ENCODE assay signal across 22 cellular contexts in the genomic region with DNA sequence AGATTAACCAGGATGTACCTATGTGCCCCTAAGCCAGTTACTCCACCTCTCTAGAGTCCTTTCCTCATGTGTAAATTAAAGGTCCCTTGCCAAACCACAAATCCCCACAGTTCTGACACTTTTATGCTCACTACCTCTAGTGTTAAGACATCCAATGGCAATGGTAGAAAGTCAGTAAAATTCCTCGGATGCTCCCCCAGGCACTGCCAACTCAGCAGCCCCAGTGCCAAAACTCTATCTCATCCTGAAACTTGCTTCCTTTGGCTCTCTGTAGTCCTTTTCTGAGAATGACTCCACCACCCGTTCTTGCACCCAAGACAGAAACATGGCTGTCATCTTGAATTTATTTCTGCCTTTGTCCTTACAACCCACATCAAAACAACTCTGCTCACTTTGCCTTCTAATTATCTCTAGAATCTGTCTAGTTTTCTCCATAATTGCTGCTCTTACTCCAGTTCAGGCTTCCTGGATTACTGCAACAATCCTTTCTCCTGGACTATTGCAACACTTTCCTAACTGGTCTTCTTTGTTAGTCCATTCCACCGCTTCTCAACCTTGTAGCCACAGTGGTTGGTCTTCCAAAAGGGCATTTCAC. TPM values are rescaled to one million over a fixed set of nuclear protein-coding genes. Genes with fewer than 3 reads are reported as not detected.
A peak's percentile ranks its signal among the peaks of the same experiment; 100 is the strongest.
DNase-seq lines count a peak whose midpoint lies in the region; ATAC-seq and TF ChIP-seq lines count a peak whose summit lies in the region.
"Had no signal": no experiment of that assay in that cellular context is flagged by ENCODE, and none has a peak within 500 bp of the region (broad histone marks: within the 10 kb centered on the region; RNA-seq: fewer than 3 reads in every experiment).

No MANE protein-coding gene starts in this region.

- H3K79me1 ChIP-seq in trophoblast cell (ENCODE audit: low read length): peaks cover 17% of the 10 kb centered on the region

- no peak overlapping the region for H3K14ac ChIP-seq in trophoblast cell (ENCODE audit: low read length)

- no peak overlapping the region for H3K4ac ChIP-seq in trophoblast cell (ENCODE audit: low read depth, low read length)

- H2BK120ac ChIP-seq in trophoblast cell (ENCODE audit: insufficient read depth, low read length, poor library complexity): no peak overlapping the region

- H3K18ac ChIP-seq in trophoblast cell (ENCODE audit: low read length): no peak overlapping the region

- no peak for TF ChIP-seq POLR2A in gastrocnemius medialis (IDR thresholded peaks at IDR 0.05)

- no peak overlapping the region for H3K23ac ChIP-seq in trophoblast cell (ENCODE audit: low read length)

- peak overlapping the region; percentile 11 for H3K27ac ChIP-seq in trophoblast cell (ENCODE audit: low read depth, low read length)
- no peak overlapping the region for H3K27ac ChIP-seq in gastrocnemius medialis
- H3K27ac ChIP-seq: cardiac muscle cell, PC-9, right atrium auricular region, WERI-Rb-1 had no signal

- H2AFZ ChIP-seq in trophoblast cell (ENCODE audit: insufficient read depth, low read length, poor library complexity): no peak overlapping the region
- H2AFZ ChIP-seq: PC-9 had no signal

- no peak overlapping the region for H2BK5ac ChIP-seq in trophoblast cell (ENCODE audit: low read depth, low read length, poor library complexity)

- no peaks in the 10 kb centered on the region for H3K79me2 ChIP-seq in trophoblast cell (ENCODE audit: control insufficient read depth, insufficient read depth, low read length, poor library complexity)

- intact Hi-C loops in gastrocnemius medialis (cut with DNase I; ENCODE audit: low total_unique reads): no loop called here

- H3K36me3 ChIP-seq in trophoblast cell (ENCODE audit: control insufficient read depth in 1 of 2, insufficient read depth in 2 of 2, low read length in 2 of 2) (no peaks in the 10 kb centered on the region), gastrocnemius medialis (no peaks in the 10 kb centered on the region)
- H3K36me3 ChIP-seq: cardiac muscle cell, right atrium auricular region, WERI-Rb-1 had no signal

- H3K27me3 ChIP-seq in trophoblast cell (ENCODE audit: insufficient read depth, low read length): no peaks in the 10 kb centered on the region
- no peaks in the 10 kb centered on the region for H3K27me3 ChIP-seq in gastrocnemius medialis
- H3K27me3 ChIP-seq: cardiac muscle cell, right atrium auricular region had no signal

- H2BK12ac ChIP-seq in trophoblast cell (ENCODE audit: low read length): no peak overlapping the region

- DNase-seq in NCI-H2029 (lab: John Stamatoyannopoulos, UW) (peak; percentile 9), NCI-H2029 treated with DMSO at 0.1 percent for 48 hours (lab: John Stamatoyannopoulos, UW) (no peak), RPMI7951 (ENCODE audit: low read depth) (peak; percentile 72), epithelial cell of esophagus (ENCODE audit: low read depth) (peak; percentile 66), trophoblast cell (peak in 1 of 2 donors; percentile 70), gastrocnemius medialis (no peak), ecto neural progenitor cell (ENCODE audit: low spot score) (no peak)
- DNase-seq: activated CD4-positive, alpha-beta memory T cell treated with anti-CD3 and anti-CD28 coated beads for 36 hours; activated naive CD8-positive, alpha-beta T cell treated with anti-CD3 and anti-CD28 coated beads for 36 hours; activated T-cell treated with anti-CD3 and anti-CD28 coated beads, Interleukin-2, amount 50 U/mL, for 4 hours; hypothalamus; left colon; mucosa of descending colon; NCI-H2107; NCI-H774; stimulated activated naive CD8-positive, alpha-beta T cell treated with anti-CD3 and anti-CD28 coated beads, Interleukin-15, amount 100 ng/mL, for 72 hours; T-cell; WERI-Rb-1 had no signal

- H4K12ac ChIP-seq in trophoblast cell (ENCODE audit: low read depth, low read length): no peak overlapping the region

- peak overlapping the region; percentile 1 for H4K91ac ChIP-seq in trophoblast cell (ENCODE audit: low read depth, low read length)

- no peak overlapping the region for H4K8ac ChIP-seq in trophoblast cell (ENCODE audit: low read depth, low read length)

- H3K4me3 ChIP-seq in epithelial cell of esophagus (ENCODE audit: low read length): no peak overlapping the region
- no peak overlapping the region for H3K4me3 ChIP-seq in trophoblast cell (ENCODE audit: low read depth, low read length)
- no peak overlapping the region for H3K4me3 ChIP-seq in gastrocnemius medialis
- H3K4me3 ChIP-seq: cardiac muscle cell, mucosa of descending colon, PC-9, right atrium auricular region had no signal

- H3K9me3 ChIP-seq in trophoblast cell (ENCODE audit: insufficient read depth, low read depth, low read length) (no peaks in the 10 kb centered on the region), gastrocnemius medialis (no peaks in the 10 kb centered on the region)
- H3K9me3 ChIP-seq: mucosa of descending colon, right atrium auricular region had no signal

- H3K9ac ChIP-seq in trophoblast cell (ENCODE audit: low read length): no peak overlapping the region

- H3K4me1 ChIP-seq in trophoblast cell (ENCODE audit: control insufficient read depth in 1 of 2, insufficient read depth in 2 of 2, low read length in 2 of 2) (peaks cover 18 to 19% of the 10 kb centered on the region in 2 experiments), gastrocnemius medialis (peaks cover 0 to 8% of the 10 kb centered on the region in 2 donors)

- TF ChIP-seq CTCF in epithelial cell of esophagus (IDR thresholded peaks at IDR 0.05; ENCODE audit: insufficient read depth, low read depth, low read length, missing control alignments) (no peak), gastrocnemius medialis (IDR thresholded peaks at IDR 0.05 in 4 of 5, conservative IDR thresholded peaks at IDR 0.05 in 1 of 5) (no peak)

- in situ Hi-C loops in gastrocnemius medialis (cut with MboI; ENCODE audit: low sequenced_read_pairs in 4 of 4): no loop called here

- no peak for ATAC-seq in gastrocnemius medialis
- no peak for ATAC-seq in GM19328 (IDR thresholded peaks at IDR 0.05; ENCODE audit: unreplicated experiment)
- ATAC-seq: activated T-cell treated with anti-CD3 and anti-CD28 coated beads, Interleukin-2, amount 50 U/mL, for 4 hours; left colon; mucosa of descending colon; stimulated activated naive CD8-positive, alpha-beta T cell treated with anti-CD3 and anti-CD28 coated beads, Interleukin-15, amount 100 ng/mL, for 72 hours; T-cell had no signal

- WGBS in trophoblast cell (ENCODE audit: extremely low coverage, insufficient coverage, insufficient read length): no CpG with 5 or more reads among the region's 3 CpGs

- H2AK5ac ChIP-seq in trophoblast cell (ENCODE audit: low read length): no peak overlapping the region

- H3K4me2 ChIP-seq in trophoblast cell (ENCODE audit: low read length): no peak overlapping the region
- H3K4me2 ChIP-seq: PC-9 had no signal

RNA-seq across cellular contexts. Expression of gene MB21D2, which starts 41.6 kb away (rescaled TPM):
- total RNA-seq in RPMI7951 (2014; rRNA removed; shearing (Covaris generic)): 8.8 and 8.9 TPM in 2 replicates
- 9.3 and 9.7 TPM in 2 replicates for polyA plus RNA-seq in trophoblast cell (2013)
- total RNA-seq in gastrocnemius medialis: 1 to 10 TPM; 1.5 to 3.8 (median 2.7) TPM

Comparison
In these comparisons a context has a peak if more than half of its experiments do, and no peak if none do; other contexts are left out.
1. DNase-seq: peak in NCI-H2029 (single experiment), RPMI7951 (single experiment) and epithelial cell of esophagus (single experiment); none in NCI-H2029 treated with DMSO at 0.1 percent for 48 hours (single experiment), gastrocnemius medialis (0 of 2) and ecto neural progenitor cell (single experiment).